1 cellular context compared by ENCODE assay signal in the genomic region with DNA sequence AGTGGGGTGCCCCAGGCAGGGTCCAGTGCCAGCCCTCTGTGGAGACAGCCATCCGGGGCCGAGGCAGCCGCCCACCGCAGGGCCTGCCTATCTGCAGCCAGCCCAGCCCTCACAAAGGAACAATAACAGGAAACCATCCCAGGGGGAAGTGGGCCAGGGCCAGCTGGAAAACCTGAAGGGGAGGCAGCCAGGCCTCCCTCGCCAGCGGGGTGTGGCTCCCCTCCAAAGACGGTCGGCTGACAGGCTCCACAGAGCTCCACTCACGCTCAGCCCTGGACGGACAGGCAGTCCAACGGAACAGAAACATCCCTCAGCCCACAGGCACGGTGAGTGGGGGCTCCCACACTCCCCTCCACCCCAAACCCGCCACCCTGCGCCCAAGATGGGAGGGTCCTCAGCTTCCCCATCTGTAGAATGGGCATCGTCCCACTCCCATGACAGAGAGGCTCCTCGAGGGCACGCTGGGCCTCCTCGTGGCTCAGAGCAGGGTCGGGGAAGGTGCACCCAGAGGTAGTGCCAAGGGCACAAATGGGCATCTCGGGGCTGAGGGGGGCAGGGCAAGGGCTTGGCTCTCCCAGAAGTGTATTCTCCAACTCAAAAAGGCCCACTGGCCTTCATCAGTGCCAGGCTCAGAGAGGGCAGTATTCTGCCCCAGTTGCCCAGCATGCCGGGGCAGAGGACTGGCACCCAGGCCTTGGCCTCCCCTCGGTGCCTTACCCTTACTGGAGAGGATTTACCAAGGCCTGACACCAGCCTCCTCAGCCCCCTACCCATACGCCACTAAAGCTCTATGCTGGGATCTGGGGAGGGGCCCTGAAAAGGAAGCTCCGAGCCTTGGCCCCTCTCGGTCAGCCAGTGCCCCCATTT.
TF ChIP-seq lines count a peak whose summit lies in the region.

Gene CDH5, plus strand, starts transcription at position 259 of the 867 bp plus-strand sequence. CDS start 12,647 bp downstream, outside the sequence.

TF ChIP-seq in H1, 55 proteins besides CTCF, POLR2A, EP300 and RAD21:
- TF ChIP-seq CHD2 (IDR thresholded peaks at IDR 0.05; ENCODE audit: low read length): no peak
- peak; percentile 73; the same call in 1 of the 2 replicates for TF ChIP-seq KDM1A (IDR thresholded peaks at IDR 0.05; ENCODE audit: borderline replicate concordance, low read length)
